Comparison of ENCODE assay signal across 2 cellular contexts in the genomic region with DNA sequence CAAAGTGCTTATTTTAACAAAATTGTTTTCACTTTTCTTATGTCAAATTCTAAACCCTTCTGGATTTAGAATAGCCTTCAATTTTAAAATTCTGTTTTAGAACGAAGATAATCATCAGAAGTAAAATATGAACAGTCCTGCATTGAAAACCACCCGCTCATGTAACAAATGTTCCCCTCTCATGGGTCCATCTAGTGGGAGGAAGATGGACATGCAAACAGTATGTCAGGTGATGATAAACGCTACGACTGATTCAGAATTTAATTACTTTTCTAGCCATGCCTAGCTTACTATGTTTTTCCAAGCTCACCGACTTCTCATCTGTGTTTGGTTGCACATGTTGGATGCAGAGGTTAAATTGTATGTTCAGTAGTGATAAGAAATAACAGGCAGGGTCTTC.
TF ChIP-seq lines count a peak whose summit lies in the region.

No MANE protein-coding gene starts in this region.

TF ChIP-seq in SK-N-SH, 30 proteins besides CTCF, POLR2A, EP300 and RAD21 (continued from another document):
- TF ChIP-seq, protein P1, sequence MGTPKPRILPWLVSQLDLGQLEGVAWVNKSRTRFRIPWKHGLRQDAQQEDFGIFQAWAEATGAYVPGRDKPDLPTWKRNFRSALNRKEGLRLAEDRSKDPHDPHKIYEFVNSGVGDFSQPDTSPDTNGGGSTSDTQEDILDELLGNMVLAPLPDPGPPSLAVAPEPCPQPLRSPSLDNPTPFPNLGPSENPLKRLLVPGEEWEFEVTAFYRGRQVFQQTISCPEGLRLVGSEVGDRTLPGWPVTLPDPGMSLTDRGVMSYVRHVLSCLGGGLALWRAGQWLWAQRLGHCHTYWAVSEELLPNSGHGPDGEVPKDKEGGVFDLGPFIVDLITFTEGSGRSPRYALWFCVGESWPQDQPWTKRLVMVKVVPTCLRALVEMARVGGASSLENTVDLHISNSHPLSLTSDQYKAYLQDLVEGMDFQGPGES (IDR thresholded peaks at IDR 0.05; ENCODE audit: low read depth, low read length) = no peak
- TF ChIP-seq POLR2AphosphoS5 (IDR thresholded peaks at IDR 0.05; ENCODE audit: low read depth, low read length) (no peak), TAF1 (IDR thresholded peaks at IDR 0.05; ENCODE audit: borderline replicate concordance, low read depth, low read length) (no peak), RFX5 (IDR thresholded peaks at IDR 0.05; ENCODE audit: low read length) (no peak), TCF12 (IDR thresholded peaks at IDR 0.05) (no peak), RCOR1 (IDR thresholded peaks at IDR 0.05; ENCODE audit: low read length) (no peak), ELF1 (IDR thresholded peaks at IDR 0.05) (no peak), YY1 (IDR thresholded peaks at IDR 0.05; ENCODE audit: low read depth) (no peak), MEF2A (IDR thresholded peaks at IDR 0.05; ENCODE audit: borderline replicate concordance, low read depth) (no peak), MXI1 (IDR thresholded peaks at IDR 0.05; ENCODE audit: low read depth, low read length) (no peak), SIN3A (IDR thresholded peaks at IDR 0.05; ENCODE audit: borderline replicate concordance, low read depth, low read length) (no peak), RXRA (IDR thresholded peaks at IDR 0.05; ENCODE audit: borderline replicate concordance, low read depth) (no peak), GATA2 (CRISPR knock-in tag; IDR thresholded peaks at IDR 0.05) (no peak), NFIC (IDR thresholded peaks at IDR 0.05; ENCODE audit: borderline replicate concordance) (no peak)
- TF ChIP-seq, protein P2, sequence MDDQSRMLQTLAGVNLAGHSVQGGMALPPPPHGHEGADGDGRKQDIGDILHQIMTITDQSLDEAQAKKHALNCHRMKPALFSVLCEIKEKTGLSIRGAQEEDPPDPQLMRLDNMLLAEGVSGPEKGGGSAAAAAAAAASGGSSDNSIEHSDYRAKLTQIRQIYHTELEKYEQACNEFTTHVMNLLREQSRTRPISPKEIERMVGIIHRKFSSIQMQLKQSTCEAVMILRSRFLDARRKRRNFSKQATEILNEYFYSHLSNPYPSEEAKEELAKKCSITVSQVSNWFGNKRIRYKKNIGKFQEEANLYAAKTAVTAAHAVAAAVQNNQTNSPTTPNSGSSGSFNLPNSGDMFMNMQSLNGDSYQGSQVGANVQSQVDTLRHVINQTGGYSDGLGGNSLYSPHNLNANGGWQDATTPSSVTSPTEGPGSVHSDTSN (IDR thresholded peaks at IDR 0.05) = no peak
- TF ChIP-seq, protein P3, sequence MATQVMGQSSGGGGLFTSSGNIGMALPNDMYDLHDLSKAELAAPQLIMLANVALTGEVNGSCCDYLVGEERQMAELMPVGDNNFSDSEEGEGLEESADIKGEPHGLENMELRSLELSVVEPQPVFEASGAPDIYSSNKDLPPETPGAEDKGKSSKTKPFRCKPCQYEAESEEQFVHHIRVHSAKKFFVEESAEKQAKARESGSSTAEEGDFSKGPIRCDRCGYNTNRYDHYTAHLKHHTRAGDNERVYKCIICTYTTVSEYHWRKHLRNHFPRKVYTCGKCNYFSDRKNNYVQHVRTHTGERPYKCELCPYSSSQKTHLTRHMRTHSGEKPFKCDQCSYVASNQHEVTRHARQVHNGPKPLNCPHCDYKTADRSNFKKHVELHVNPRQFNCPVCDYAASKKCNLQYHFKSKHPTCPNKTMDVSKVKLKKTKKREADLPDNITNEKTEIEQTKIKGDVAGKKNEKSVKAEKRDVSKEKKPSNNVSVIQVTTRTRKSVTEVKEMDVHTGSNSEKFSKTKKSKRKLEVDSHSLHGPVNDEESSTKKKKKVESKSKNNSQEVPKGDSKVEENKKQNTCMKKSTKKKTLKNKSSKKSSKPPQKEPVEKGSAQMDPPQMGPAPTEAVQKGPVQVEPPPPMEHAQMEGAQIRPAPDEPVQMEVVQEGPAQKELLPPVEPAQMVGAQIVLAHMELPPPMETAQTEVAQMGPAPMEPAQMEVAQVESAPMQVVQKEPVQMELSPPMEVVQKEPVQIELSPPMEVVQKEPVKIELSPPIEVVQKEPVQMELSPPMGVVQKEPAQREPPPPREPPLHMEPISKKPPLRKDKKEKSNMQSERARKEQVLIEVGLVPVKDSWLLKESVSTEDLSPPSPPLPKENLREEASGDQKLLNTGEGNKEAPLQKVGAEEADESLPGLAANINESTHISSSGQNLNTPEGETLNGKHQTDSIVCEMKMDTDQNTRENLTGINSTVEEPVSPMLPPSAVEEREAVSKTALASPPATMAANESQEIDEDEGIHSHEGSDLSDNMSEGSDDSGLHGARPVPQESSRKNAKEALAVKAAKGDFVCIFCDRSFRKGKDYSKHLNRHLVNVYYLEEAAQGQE (IDR thresholded peaks at IDR 0.05; ENCODE audit: low read depth, low read length) = no peak

TF ChIP-seq in SK-N-SH treated with all-trans-retinoic acid at 6 μM for 48 hours, 23 proteins besides CTCF, POLR2A, EP300 and RAD21 (continued from another document):
- TF ChIP-seq, protein P4, sequence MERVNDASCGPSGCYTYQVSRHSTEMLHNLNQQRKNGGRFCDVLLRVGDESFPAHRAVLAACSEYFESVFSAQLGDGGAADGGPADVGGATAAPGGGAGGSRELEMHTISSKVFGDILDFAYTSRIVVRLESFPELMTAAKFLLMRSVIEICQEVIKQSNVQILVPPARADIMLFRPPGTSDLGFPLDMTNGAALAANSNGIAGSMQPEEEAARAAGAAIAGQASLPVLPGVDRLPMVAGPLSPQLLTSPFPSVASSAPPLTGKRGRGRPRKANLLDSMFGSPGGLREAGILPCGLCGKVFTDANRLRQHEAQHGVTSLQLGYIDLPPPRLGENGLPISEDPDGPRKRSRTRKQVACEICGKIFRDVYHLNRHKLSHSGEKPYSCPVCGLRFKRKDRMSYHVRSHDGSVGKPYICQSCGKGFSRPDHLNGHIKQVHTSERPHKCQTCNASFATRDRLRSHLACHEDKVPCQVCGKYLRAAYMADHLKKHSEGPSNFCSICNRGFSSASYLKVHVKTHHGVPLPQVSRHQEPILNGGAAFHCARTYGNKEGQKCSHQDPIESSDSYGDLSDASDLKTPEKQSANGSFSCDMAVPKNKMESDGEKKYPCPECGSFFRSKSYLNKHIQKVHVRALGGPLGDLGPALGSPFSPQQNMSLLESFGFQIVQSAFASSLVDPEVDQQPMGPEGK (CRISPR knock-in tag; IDR thresholded peaks at IDR 0.05; ENCODE audit: borderline replicate concordance) = no peak
- TF ChIP-seq TCF4 (CRISPR knock-in tag; IDR thresholded peaks at IDR 0.05; ENCODE audit: borderline replicate concordance) (no peak), ZNF8 (CRISPR knock-in tag; IDR thresholded peaks at IDR 0.05) (no peak), CSDC2 (CRISPR knock-in tag; IDR thresholded peaks at IDR 0.05) (no peak)
